Comparison of ENCODE assay signal across 20 cellular contexts in the genomic region with DNA sequence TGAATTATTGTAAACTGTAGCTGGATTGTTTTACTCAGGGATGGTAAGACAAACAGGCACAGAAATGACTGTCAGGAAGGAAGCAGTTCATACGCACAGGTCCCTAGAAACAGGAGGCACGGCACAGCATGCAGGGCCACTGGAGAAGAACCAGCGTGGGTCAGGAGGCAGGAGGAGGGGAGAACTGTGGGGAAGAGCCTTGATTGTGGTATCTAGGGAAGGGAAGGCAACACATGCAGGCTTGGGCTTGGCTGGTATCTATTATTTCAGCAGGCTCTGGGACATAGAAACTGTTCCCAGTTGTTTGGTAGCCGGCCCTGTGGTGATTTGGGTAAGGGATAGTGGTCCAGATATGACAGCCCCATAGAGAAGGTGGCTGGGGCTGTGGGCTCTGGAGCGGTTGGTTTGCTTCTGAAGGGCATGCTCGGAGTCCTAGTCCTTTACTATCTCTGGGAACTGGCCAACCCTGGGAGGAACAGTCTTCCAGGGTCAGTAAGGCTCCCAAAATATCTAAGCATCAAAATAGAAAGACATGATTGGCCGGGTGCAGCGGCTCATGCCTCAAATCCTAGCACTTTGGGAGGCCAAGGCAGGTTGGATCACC. TPM values are rescaled to one million over a fixed set of nuclear protein-coding genes. Genes with fewer than 3 reads are reported as not detected.
"Had no signal": no experiment of that assay in that cellular context is flagged by ENCODE, and none has a peak within 500 bp of the region (broad histone marks: within the 10 kb centered on the region; RNA-seq: fewer than 3 reads in every experiment).

No MANE protein-coding gene starts in this region.

- H3K4me3 Mint-ChIP-seq: activated CD8-positive, alpha-beta T cell treated with anti-CD3 and anti-CD28 coated beads for 36 hours; activated naive CD4-positive, alpha-beta T cell treated with anti-CD3 and anti-CD28 coated beads, Interleukin-2, amount 10 ng/mL, durations not matched to agents 7 days and 5 days; activated naive CD8-positive, alpha-beta T cell treated with anti-CD3 and anti-CD28 coated beads, Interleukin-2, amount 50 U/mL, for 24 hours; activated T-cell treated with anti-CD3 and anti-CD28 coated beads, Interleukin-2, amount 50 U/mL, for 24 hours; natural killer cell treated with Interleukin-12 subunit alpha and Interleukin-12 subunit beta and Interleukin-15 and Interleukin-18, amount 100 ng/mL, for 72 hours; type B pancreatic cell had no signal

- H3K27ac ChIP-seq: breast epithelium, prostate gland, right lobe of liver, testis had no signal

- H3K36me3 Mint-ChIP-seq: activated naive CD4-positive, alpha-beta T cell treated with anti-CD3 and anti-CD28 coated beads, Interleukin-2, amount 10 ng/mL, durations not matched to agents 7 days and 5 days; natural killer cell treated with Interleukin-12 subunit alpha and Interleukin-12 subunit beta and Interleukin-15 and Interleukin-18, amount 100 ng/mL, for 72 hours; type B pancreatic cell had no signal

- H3K9me3 ChIP-seq: prostate gland, right lobe of liver, testis had no signal

- H3K4me1 ChIP-seq: breast epithelium, prostate gland, right lobe of liver, testis had no signal

- H3K36me3 ChIP-seq: breast epithelium, prostate gland, right lobe of liver had no signal

- DNase-seq: activated CD4-positive, alpha-beta T cell treated with anti-CD3 and anti-CD28 coated beads for 48 hours; activated CD4-positive, CD25-positive, alpha-beta regulatory T cell; activated CD8-positive, alpha-beta T cell treated with anti-CD3 and anti-CD28 coated beads for 36 hours; activated naive CD4-positive, alpha-beta T cell treated with anti-CD3 and anti-CD28 coated beads, Interleukin-2, amount 10 ng/mL, durations not matched to agents 7 days and 5 days; activated naive CD8-positive, alpha-beta T cell treated with anti-CD3 and anti-CD28 coated beads, Interleukin-2, amount 50 U/mL, for 24 hours; activated T-cell treated with anti-CD3 and anti-CD28 coated beads, Interleukin-2, amount 50 U/mL, for 24 hours; anterior cingulate cortex; effector CD4-positive, alpha-beta T cell; right lobe of liver; stimulated activated CD4-positive, alpha-beta T cell treated with anti-CD3 and anti-CD28 coated beads, Interleukin-4, amount 100 ng/mL, for 1 hour; T-helper 1 cell; T-helper 9 cell; testis had no signal

- H3K9me3 Mint-ChIP-seq: activated CD8-positive, alpha-beta T cell treated with anti-CD3 and anti-CD28 coated beads for 36 hours; activated naive CD4-positive, alpha-beta T cell treated with anti-CD3 and anti-CD28 coated beads, Interleukin-2, amount 10 ng/mL, durations not matched to agents 7 days and 5 days; activated naive CD8-positive, alpha-beta T cell treated with anti-CD3 and anti-CD28 coated beads, Interleukin-2, amount 50 U/mL, for 24 hours; activated T-cell treated with anti-CD3 and anti-CD28 coated beads, Interleukin-2, amount 50 U/mL, for 24 hours; activated T-helper 2 cell treated with anti-CD3 and anti-CD28 coated beads, Interferon-gamma antibody, Interleukin-2, Interleukin-4, amounts not matched to agents 10 μg/mL and 5 μg/mL and 100 μg/mL, durations not matched to agents 14 hours and 24 hours and 36 hours; natural killer cell treated with Interleukin-12 subunit alpha and Interleukin-12 subunit beta and Interleukin-15 and Interleukin-18, amount 100 ng/mL, for 72 hours had no signal

- H3K4me3 ChIP-seq: breast epithelium, prostate gland, right lobe of liver, smooth muscle cell, testis had no signal

- H3K4me2 ChIP-seq: smooth muscle cell had no signal

- H3K27me3 ChIP-seq: breast epithelium, right lobe of liver, testis had no signal

- ATAC-seq: activated CD8-positive, alpha-beta T cell treated with anti-CD3 and anti-CD28 coated beads for 36 hours; activated naive CD8-positive, alpha-beta T cell treated with anti-CD3 and anti-CD28 coated beads, Interleukin-2, amount 50 U/mL, for 24 hours; esophagus mucosa; natural killer cell treated with Interleukin-12 subunit alpha and Interleukin-12 subunit beta and Interleukin-15 and Interleukin-18, amount 100 ng/mL, for 72 hours; right lobe of liver had no signal

- H3K27ac Mint-ChIP-seq: activated CD8-positive, alpha-beta T cell treated with anti-CD3 and anti-CD28 coated beads for 36 hours; activated naive CD4-positive, alpha-beta T cell treated with anti-CD3 and anti-CD28 coated beads, Interleukin-2, amount 10 ng/mL, durations not matched to agents 7 days and 5 days; activated naive CD8-positive, alpha-beta T cell treated with anti-CD3 and anti-CD28 coated beads, Interleukin-2, amount 50 U/mL, for 24 hours; activated T-cell treated with anti-CD3 and anti-CD28 coated beads, Interleukin-2, amount 50 U/mL, for 24 hours; activated T-helper 2 cell treated with anti-CD3 and anti-CD28 coated beads, Interferon-gamma antibody, Interleukin-2, Interleukin-4, amounts not matched to agents 10 μg/mL and 5 μg/mL and 100 μg/mL, durations not matched to agents 14 hours and 24 hours and 36 hours; natural killer cell treated with Interleukin-12 subunit alpha and Interleukin-12 subunit beta and Interleukin-15 and Interleukin-18, amount 100 ng/mL, for 72 hours; type B pancreatic cell had no signal

- H3K4me1 Mint-ChIP-seq: activated naive CD4-positive, alpha-beta T cell treated with anti-CD3 and anti-CD28 coated beads, Interleukin-2, amount 10 ng/mL, durations not matched to agents 7 days and 5 days; activated naive CD8-positive, alpha-beta T cell treated with anti-CD3 and anti-CD28 coated beads, Interleukin-2, amount 50 U/mL, for 24 hours had no signal

RNA-seq across cellular contexts. Expression of a gene that starts 47.9 kb away (rescaled TPM):
- total RNA-seq: activated CD8-positive, alpha-beta T cell treated with anti-CD3 and anti-CD28 coated beads for 36 hours; activated T-helper 2 cell treated with anti-CD3 and anti-CD28 coated beads, Interferon-gamma antibody, Interleukin-2, Interleukin-4, amounts not matched to agents 10 μg/mL and 5 μg/mL and 100 μg/mL, durations not matched to agents 14 hours and 24 hours and 36 hours; natural killer cell treated with Interleukin-12 subunit alpha and Interleukin-12 subunit beta and Interleukin-15 and Interleukin-18, amount 100 ng/mL, for 72 hours had no signal
